ENCODE assay signal across 11 cellular contexts in the genomic region with DNA sequence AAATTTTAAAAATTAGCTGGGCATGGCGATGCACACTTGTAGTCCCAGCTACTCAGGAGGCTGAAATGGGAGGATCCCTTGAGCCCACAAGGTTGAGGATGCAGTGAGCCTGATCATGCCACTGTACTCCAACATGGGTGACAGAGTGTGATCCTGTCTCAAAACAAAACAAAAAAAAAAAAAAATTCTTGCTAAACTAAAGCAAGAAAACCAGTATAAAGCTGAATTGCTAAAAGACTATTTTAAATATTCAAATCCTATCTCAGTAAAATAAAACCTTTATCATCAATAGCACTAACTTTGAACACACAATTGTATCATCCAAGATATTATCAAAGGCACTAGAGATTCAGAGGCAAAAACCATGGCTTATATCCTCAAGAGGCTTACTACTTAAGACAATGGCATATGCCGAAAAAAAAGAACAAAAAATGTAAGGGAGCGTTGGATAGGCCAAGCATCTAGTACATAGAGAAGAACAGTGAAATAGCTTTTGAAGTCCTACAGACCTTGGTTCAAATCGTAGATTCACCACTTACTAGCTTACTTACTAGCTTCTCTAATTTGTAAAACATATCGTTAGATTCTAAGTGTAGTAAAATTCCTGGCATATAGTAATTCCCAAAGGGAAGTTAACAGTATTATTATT. TPM values are rescaled to one million over a fixed set of nuclear protein-coding genes. Genes with fewer than 3 reads are reported as not detected.
DNase-seq lines count a peak whose midpoint lies in the region; ATAC-seq and TF ChIP-seq lines count a peak whose summit lies in the region.
"Had no signal": no experiment of that assay in that cellular context is flagged by ENCODE, and none has a peak within 500 bp of the region (broad histone marks: within the 10 kb centered on the region; RNA-seq: fewer than 3 reads in every experiment).

No MANE protein-coding gene starts in this region.

- no peak for TF ChIP-seq POLR2A in heart left ventricle (IDR thresholded peaks at IDR 0.05)

- peak overlapping the region; percentile 61 for H3K4me3 Mint-ChIP-seq in activated CD4-positive, alpha-beta memory T cell treated with anti-CD3 and anti-CD28 coated beads, Interleukin-2, amount 10 ng/mL, durations not matched to agents 7 days and 5 days
- H3K4me3 Mint-ChIP-seq in mesothelial cell of epicardium = no peak overlapping the region
- H3K4me3 Mint-ChIP-seq: T-helper 2 cell treated with Interferon-gamma antibody and Interleukin-4, amounts not matched to agents 5 μg/mL and 100 μg/mL, for 36 hours had no signal

- H3K9me3 ChIP-seq in heart left ventricle = no peaks in the 10 kb centered on the region
- no peaks in the 10 kb centered on the region for H3K9me3 ChIP-seq in upper lobe of right lung

- intact Hi-C loops in heart left ventricle (cut with DNase I) = loop anchor here in 8 of 10 donors (5.0 to 10.0 kb wide), 10 partner anchors 43 to 551 kb away; a partner anchor contains a TSS
- intact Hi-C loops in left ventricle myocardium superior (cut with micrococcal nuclease) = no loop called here
- intact Hi-C loops in upper lobe of right lung (cut with DNase I) = no loop called here

- H3K27me3 ChIP-seq in heart left ventricle (no peaks in the 10 kb centered on the region), upper lobe of right lung (no peaks in the 10 kb centered on the region)

- 36 to 58% (median 45%) methylated on average over 5 of the region's 5 CpGs for WGBS in heart left ventricle, 4 donors

- no peak for DNase-seq in heart left ventricle
- no peak for DNase-seq in left ventricle myocardium superior
- DNase-seq in activated CD4-positive, alpha-beta memory T cell treated with anti-CD3 and anti-CD28 coated beads, Interleukin-2, amount 10 ng/mL, durations not matched to agents 7 days and 5 days = no peak
- no peak for DNase-seq in mesothelial cell of epicardium (ENCODE audit: low spot score in 2 of 2, unreplicated experiment in 2 of 2)
- no peak for DNase-seq in upper lobe of right lung
- no peak for DNase-seq in NK-92 (lab: John Stamatoyannopoulos, UW; ENCODE audit: unreplicated experiment)
- no peak for DNase-seq in stimulated activated CD8-positive, alpha-beta memory T cell treated with anti-CD3 and anti-CD28 coated beads, Interleukin-4, amount 100 ng/mL, for 48 hours
- DNase-seq in cortex of kidney (lab: John Stamatoyannopoulos, UW) = no peak
- DNase-seq: AML-193, amniotic stem cell had no signal

- no peaks in the 10 kb centered on the region for H3K9me3 Mint-ChIP-seq in activated CD4-positive, alpha-beta memory T cell treated with anti-CD3 and anti-CD28 coated beads, Interleukin-2, amount 10 ng/mL, durations not matched to agents 7 days and 5 days
- H3K9me3 Mint-ChIP-seq in mesothelial cell of epicardium = no peaks in the 10 kb centered on the region
- H3K9me3 Mint-ChIP-seq: T-helper 2 cell treated with Interferon-gamma antibody and Interleukin-4, amounts not matched to agents 5 μg/mL and 100 μg/mL, for 36 hours had no signal

- H3K4me1 ChIP-seq in heart left ventricle (peaks cover 9 to 83% (median 55%) of the 10 kb centered on the region in 12 donors), upper lobe of right lung (peaks cover 58% of the 10 kb centered on the region)

- no peaks in the 10 kb centered on the region for H3K27me3 Mint-ChIP-seq in activated CD4-positive, alpha-beta memory T cell treated with anti-CD3 and anti-CD28 coated beads, Interleukin-2, amount 10 ng/mL, durations not matched to agents 7 days and 5 days
- H3K27me3 Mint-ChIP-seq in mesothelial cell of epicardium (ENCODE audit: low read depth) = no peaks in the 10 kb centered on the region

- H3K4me3 ChIP-seq in heart left ventricle = peak overlapping the region in 10 of 12 donors; percentile 1 to 95 (median 60)
- H3K4me3 ChIP-seq in upper lobe of right lung = peak overlapping the region; percentile 39

- no peaks in the 10 kb centered on the region for H3K36me3 ChIP-seq in heart left ventricle
- no peaks in the 10 kb centered on the region for H3K36me3 ChIP-seq in upper lobe of right lung

- CTCF ChIA-PET in activated CD4-positive, alpha-beta memory T cell treated with anti-CD3 and anti-CD28 coated beads, Interleukin-2, amount 10 ng/mL, durations not matched to agents 7 days and 5 days (lab: Charles Lee) = interaction anchor here (0.7 to 1.0 kb wide), 3 partner anchors 31 to 253 kb away, joined by 3 read pairs; no protein-coding TSS in a partner anchor

- H3K36me3 Mint-ChIP-seq in activated CD4-positive, alpha-beta memory T cell treated with anti-CD3 and anti-CD28 coated beads, Interleukin-2, amount 10 ng/mL, durations not matched to agents 7 days and 5 days (ENCODE audit: low read depth) = peaks cover 9% of the 10 kb centered on the region
- H3K36me3 Mint-ChIP-seq in mesothelial cell of epicardium = no peaks in the 10 kb centered on the region

- H3K27ac Mint-ChIP-seq in activated CD4-positive, alpha-beta memory T cell treated with anti-CD3 and anti-CD28 coated beads, Interleukin-2, amount 10 ng/mL, durations not matched to agents 7 days and 5 days = peak overlapping the region; percentile 74
- H3K27ac Mint-ChIP-seq in mesothelial cell of epicardium = peak overlapping the region; percentile 50
- H3K27ac Mint-ChIP-seq: T-helper 2 cell treated with Interferon-gamma antibody and Interleukin-4, amounts not matched to agents 5 μg/mL and 100 μg/mL, for 36 hours had no signal

- TF ChIP-seq CTCF in heart left ventricle (IDR thresholded peaks at IDR 0.05) (no peak), mesothelial cell of epicardium (IDR thresholded peaks at IDR 0.05; ENCODE audit: unreplicated experiment) (no peak), upper lobe of right lung (IDR thresholded peaks at IDR 0.05) (no peak)

- POLR2A ChIA-PET in activated CD4-positive, alpha-beta memory T cell treated with anti-CD3 and anti-CD28 coated beads, Interleukin-2, amount 10 ng/mL, durations not matched to agents 7 days and 5 days (lab: Charles Lee) = interaction anchor here (0.9 to 1.8 kb wide), 3 partner anchors 10 to 214 kb away, joined by 3 to 8 read pairs (median 4); no protein-coding TSS in a partner anchor

- ATAC-seq in heart left ventricle (no peak), left ventricle myocardium superior (no peak), upper lobe of right lung (no peak)

- peaks cover 60% of the 10 kb centered on the region for H3K4me1 Mint-ChIP-seq in activated CD4-positive, alpha-beta memory T cell treated with anti-CD3 and anti-CD28 coated beads, Interleukin-2, amount 10 ng/mL, durations not matched to agents 7 days and 5 days
- peaks cover 38% of the 10 kb centered on the region for H3K4me1 Mint-ChIP-seq in mesothelial cell of epicardium

- peak overlapping the region in 11 of 12 donors; percentile 39 to 97 (median 93) for H3K27ac ChIP-seq in heart left ventricle
- peak overlapping the region; percentile 18 for H3K27ac ChIP-seq in upper lobe of right lung

RNA-seq across cellular contexts. Expression of a gene that starts 3.6 kb away (rescaled TPM):
- total RNA-seq in heart left ventricle (10 to 100 TPM; 48.4 to 80.6 (median 72.8) TPM), left ventricle myocardium superior (71.6 TPM), mesothelial cell of epicardium (50.3 to 53.4 TPM (median 52.5 TPM) in 3 replicates), upper lobe of right lung (88.5 TPM)
- 10 to 100 TPM; 19.9 to 21.8 TPM for polyA plus RNA-seq in heart left ventricle
- 10 to 100 TPM; 71.8 to 75.0 TPM for total RNA-seq in activated CD4-positive, alpha-beta memory T cell treated with anti-CD3 and anti-CD28 coated beads, Interleukin-2, amount 10 ng/mL, durations not matched to agents 7 days and 5 days

Comparison
In these comparisons a context has a peak if more than half of its experiments do, and no peak if none do; other contexts are left out.
1. intact Hi-C loops: an anchor here in heart left ventricle (5.0 to 10.0 kb wide); none called in left ventricle myocardium superior and upper lobe of right lung.